In the genomic region with DNA sequence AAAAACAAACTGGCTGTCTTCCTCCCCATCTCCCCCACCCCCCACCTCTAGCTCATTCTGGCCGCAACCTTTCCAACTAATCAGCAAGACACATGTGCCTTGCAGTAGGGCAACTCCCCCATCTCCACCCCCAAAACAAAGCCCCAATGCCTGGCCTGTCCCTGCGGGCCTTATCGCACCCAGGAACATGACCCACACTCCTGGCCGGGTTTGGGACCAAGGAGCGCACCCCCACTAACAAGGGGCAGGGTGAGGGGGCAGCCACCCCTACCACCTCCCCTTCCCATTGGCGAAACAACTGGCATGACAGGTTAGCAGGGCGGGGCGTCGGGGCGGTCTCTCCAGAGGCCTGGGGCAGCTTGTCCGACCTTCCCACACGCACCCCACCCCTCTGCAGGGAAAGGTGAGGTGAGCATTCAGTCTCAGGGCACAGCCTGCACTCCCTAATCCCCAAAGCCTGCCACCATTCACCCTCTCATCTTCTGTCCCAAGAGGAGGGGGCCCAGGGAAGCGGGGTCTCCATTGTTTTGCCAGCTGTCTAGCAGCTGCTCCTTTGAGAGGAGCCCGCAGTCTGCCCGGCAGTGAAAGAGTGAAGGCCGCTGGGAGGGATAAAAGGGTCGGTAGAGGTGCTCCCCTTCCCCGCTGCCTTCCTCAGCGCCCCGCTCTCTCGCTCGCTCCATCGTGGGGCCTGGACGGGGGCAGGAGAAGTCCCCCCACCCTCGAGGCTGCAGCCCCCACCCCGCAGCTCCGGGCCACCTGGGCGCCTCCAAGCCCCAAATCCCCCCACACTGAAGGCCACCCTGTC, we compare ENCODE assay signal across 7 cellular contexts. TPM values are rescaled to one million over a fixed set of nuclear protein-coding genes. Genes with fewer than 3 reads are reported as not detected.
DNase-seq lines count a peak whose midpoint lies in the region; ATAC-seq and TF ChIP-seq lines count a peak whose summit lies in the region.

No MANE protein-coding gene starts in this region.

- no peak for TF ChIP-seq CTCF in GM06990 (IDR thresholded peaks at IDR 0.05; ENCODE audit: insufficient read depth, low read length, poor library complexity, severe bottlenecking)
- TF ChIP-seq CTCF in prostate gland (IDR thresholded peaks at IDR 0.05): no peak

- peaks cover 36% of the 10 kb centered on the region for H3K4me1 Mint-ChIP-seq in activated T-helper 1 cell treated with anti-CD3 and anti-CD28 coated beads, Interleukin-12 subunit alpha, Interleukin-12 subunit beta, Interleukin-2, Interleukin-4 antibody, amounts not matched to agents 30 ng/mL and 10 ng/mL and 1 ng/mL, durations not matched to agents 14 hours and 24 hours and 36 hours (ENCODE audit: low read depth)

- H3K36me3 Mint-ChIP-seq in activated T-helper 1 cell treated with anti-CD3 and anti-CD28 coated beads, Interleukin-12 subunit alpha, Interleukin-12 subunit beta, Interleukin-2, Interleukin-4 antibody, amounts not matched to agents 30 ng/mL and 10 ng/mL and 1 ng/mL, durations not matched to agents 14 hours and 24 hours and 36 hours (ENCODE audit: low read depth): no peaks in the 10 kb centered on the region

- peak overlapping the region; percentile 82 to 88 for H3K27ac ChIP-seq in prostate gland

- intact Hi-C loops in activated T-helper 1 cell treated with anti-CD3 and anti-CD28 coated beads, Interleukin-12 subunit alpha, Interleukin-12 subunit beta, Interleukin-2, Interleukin-4 antibody, amounts not matched to agents 30 ng/mL and 10 ng/mL and 1 ng/mL, durations not matched to agents 14 hours and 24 hours and 36 hours (cut with micrococcal nuclease): loop anchor here (1.0 to 2.0 kb wide), 6 partner anchors 24 to 115 kb away; a partner anchor contains a TSS
- intact Hi-C loops in left cardiac atrium (cut with DNase I): loop anchor here (2.0 kb wide), 1 partner anchor 31 kb away; no protein-coding TSS in a partner anchor
- intact Hi-C loops in prostate gland (cut with DNase I): loop anchor here (2.0 kb wide), 1 partner anchor 31 kb away; no protein-coding TSS in a partner anchor

- H3K36me3 ChIP-seq in GM06990 (ENCODE audit: control insufficient read depth, insufficient read depth, low read length) (no peaks in the 10 kb centered on the region), prostate gland (no peaks in the 10 kb centered on the region)

- H3K27me3 ChIP-seq in GM06990 (replicated peaks; ENCODE audit: control insufficient read depth, insufficient read depth, low read length) (no peaks in the 10 kb centered on the region), prostate gland (replicated peaks; ENCODE audit: insufficient read depth) (no peaks in the 10 kb centered on the region)

- H3K4me3 ChIP-seq in GM06990 (replicated peaks; ENCODE audit: low read depth, low read length): peak overlapping the region; percentile 61
- peak overlapping the region; percentile 44 to 49 for H3K4me3 ChIP-seq in prostate gland

- H3K4me3 Mint-ChIP-seq in activated T-helper 1 cell treated with anti-CD3 and anti-CD28 coated beads, Interleukin-12 subunit alpha, Interleukin-12 subunit beta, Interleukin-2, Interleukin-4 antibody, amounts not matched to agents 30 ng/mL and 10 ng/mL and 1 ng/mL, durations not matched to agents 14 hours and 24 hours and 36 hours: peak overlapping the region; percentile 68

- no peaks in the 10 kb centered on the region for H3K9me3 ChIP-seq in prostate gland

- TF ChIP-seq POLR2A in prostate gland (IDR thresholded peaks at IDR 0.05): peak; percentile 75

- DNase-seq in GM06990 (ENCODE audit: extremely low read depth, insufficient read length): no peak
- DNase-seq in NCI-H1105 treated with DMSO at 0.1 percent for 48 hours (lab: John Stamatoyannopoulos, UW): peak; percentile 56
- DNase-seq in activated T-helper 1 cell treated with anti-CD3 and anti-CD28 coated beads, Interleukin-12 subunit alpha, Interleukin-12 subunit beta, Interleukin-2, Interleukin-4 antibody, amounts not matched to agents 30 ng/mL and 10 ng/mL and 1 ng/mL, durations not matched to agents 14 hours and 24 hours and 36 hours (ENCODE audit: low spot score): no peak
- peak; percentile 70 for DNase-seq in left cardiac atrium
- peak; percentile 57 for DNase-seq in prostate gland (ENCODE audit: low spot score)

- ATAC-seq in left cardiac atrium (peak; percentile 21 to 50), GM21619 (IDR thresholded peaks at IDR 0.05; ENCODE audit: unreplicated experiment) (no peak), GM21529 (IDR thresholded peaks at IDR 0.05; ENCODE audit: unreplicated experiment) (no peak)

- WGBS in prostate gland: 7% methylated on average over 24 of the region's 28 CpGs

- peaks cover 10% of the 10 kb centered on the region for H3K4me1 ChIP-seq in prostate gland (replicated peaks)

- peaks cover 5% of the 10 kb centered on the region for H3K27me3 Mint-ChIP-seq in activated T-helper 1 cell treated with anti-CD3 and anti-CD28 coated beads, Interleukin-12 subunit alpha, Interleukin-12 subunit beta, Interleukin-2, Interleukin-4 antibody, amounts not matched to agents 30 ng/mL and 10 ng/mL and 1 ng/mL, durations not matched to agents 14 hours and 24 hours and 36 hours (ENCODE audit: insufficient read depth)

- H3K9me3 Mint-ChIP-seq in activated T-helper 1 cell treated with anti-CD3 and anti-CD28 coated beads, Interleukin-12 subunit alpha, Interleukin-12 subunit beta, Interleukin-2, Interleukin-4 antibody, amounts not matched to agents 30 ng/mL and 10 ng/mL and 1 ng/mL, durations not matched to agents 14 hours and 24 hours and 36 hours: peaks cover 4% of the 10 kb centered on the region

- peak overlapping the region; percentile 18 for H3K27ac Mint-ChIP-seq in activated T-helper 1 cell treated with anti-CD3 and anti-CD28 coated beads, Interleukin-12 subunit alpha, Interleukin-12 subunit beta, Interleukin-2, Interleukin-4 antibody, amounts not matched to agents 30 ng/mL and 10 ng/mL and 1 ng/mL, durations not matched to agents 14 hours and 24 hours and 36 hours

RNA-seq across cellular contexts. Expression of a gene that starts 0.8 kb away (rescaled TPM):
- total RNA-seq in activated T-helper 1 cell treated with anti-CD3 and anti-CD28 coated beads, Interleukin-12 subunit alpha, Interleukin-12 subunit beta, Interleukin-2, Interleukin-4 antibody, amounts not matched to agents 30 ng/mL and 10 ng/mL and 1 ng/mL, durations not matched to agents 14 hours and 24 hours and 36 hours: 38.2 and 40.5 TPM in 2 replicates
- total RNA-seq in left cardiac atrium (100 to 1,000 TPM; 179 to 190 TPM), prostate gland (10 to 100 TPM; 34.6 to 80.5 TPM)

Comparison
In these comparisons a context has a peak if more than half of its experiments do, and no peak if none do; other contexts are left out.
1. DNase-seq: peak in NCI-H1105 treated with DMSO at 0.1 percent for 48 hours (single experiment), left cardiac atrium (single experiment) and prostate gland (single experiment); none in GM06990 (single experiment) and activated T-helper 1 cell treated with anti-CD3 and anti-CD28 coated beads, Interleukin-12 subunit alpha, Interleukin-12 subunit beta, Interleukin-2, Interleukin-4 antibody, amounts not matched to agents 30 ng/mL and 10 ng/mL and 1 ng/mL, durations not matched to agents 14 hours and 24 hours and 36 hours (single experiment).
2. ATAC-seq: peak in left cardiac atrium (2 of 2); none in GM21619 (single experiment) and GM21529 (single experiment).